ENCODE assay signal across 14 cellular contexts in the genomic region with DNA sequence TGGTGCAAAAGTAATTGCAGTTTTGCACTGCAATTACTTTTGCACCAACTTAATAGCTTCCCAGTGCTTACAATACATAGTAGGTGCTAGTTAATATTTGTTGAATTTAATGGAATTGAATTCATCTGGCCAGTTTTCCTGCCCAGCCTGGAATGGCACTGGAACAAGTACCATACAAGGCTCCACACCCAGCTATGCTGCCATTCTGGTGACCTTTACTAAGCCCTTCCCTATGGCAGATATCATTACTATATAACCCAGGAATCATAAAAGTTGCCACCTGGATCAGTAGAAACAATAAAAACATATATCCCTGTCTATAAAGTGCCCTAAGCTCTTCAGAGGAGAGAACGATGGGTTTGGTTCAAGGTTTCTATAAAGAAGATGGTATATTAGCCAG. TPM values are rescaled to one million over a fixed set of nuclear protein-coding genes. Genes with fewer than 3 reads are reported as not detected.
DNase-seq lines count a peak whose midpoint lies in the region; ATAC-seq and TF ChIP-seq lines count a peak whose summit lies in the region.
"Had no signal": no experiment of that assay in that cellular context is flagged by ENCODE, and none has a peak within 500 bp of the region (broad histone marks: within the 10 kb centered on the region; RNA-seq: fewer than 3 reads in every experiment).

No MANE protein-coding gene starts in this region.

- TF ChIP-seq POLR2A in vagina (IDR thresholded peaks at IDR 0.05), result no peak

- H4K20me1 ChIP-seq in smooth muscle cell (ENCODE audit: low read depth), result no peaks in the 10 kb centered on the region
- H4K20me1 ChIP-seq: BLaER1 treated with 17β-estradiol and CSF1 and Interleukin-3, amounts not matched to agents 10 nM and 100 nM had no signal

- H3K9me3 ChIP-seq in RWPE2 (ENCODE audit: severe bottlenecking) (no peaks in the 10 kb centered on the region), muscle layer of duodenum (ENCODE audit: control insufficient read depth in 1 of 2, low read length in 2 of 2) (no peaks in the 10 kb centered on the region), vagina (no peaks in the 10 kb centered on the region), smooth muscle cell (replicated peaks; ENCODE audit: low read depth) (no peaks in the 10 kb centered on the region)
- H3K9me3 ChIP-seq: BLaER1 treated with 17β-estradiol and CSF1 and Interleukin-3, amounts not matched to agents 10 nM and 100 nM; HAP-1 had no signal

- H2AFZ ChIP-seq in smooth muscle cell (ENCODE audit: low read depth), result no peak overlapping the region
- H2AFZ ChIP-seq: GM23248 had no signal

- no peak for DNase-seq in RWPE2 (ENCODE audit: low spot score)
- peak in 1 of 2 donors; percentile 48 for DNase-seq in left colon
- no peak for DNase-seq in DMS79 treated with DMSO at 0.1 percent for 48 hours (lab: John Stamatoyannopoulos, UW)
- no peak for DNase-seq in vagina (ENCODE audit: extremely low spot score in 2 of 2)
- no peak for DNase-seq in EL
- no peak for DNase-seq in smooth muscle cell (lab: John Stamatoyannopoulos, UW; ENCODE audit: unreplicated experiment)
- DNase-seq: Calu3; CD8-positive, alpha-beta T cell; DND-41; GM23248 had no signal

- H3K27ac ChIP-seq in RWPE2 (ENCODE audit: poor library complexity, severe bottlenecking) (no peak overlapping the region), muscle layer of duodenum (ENCODE audit: low read length) (peak overlapping the region; percentile 47), vagina (no peak overlapping the region), smooth muscle cell (ENCODE audit: low read depth) (no peak overlapping the region)
- H3K27ac ChIP-seq: BLaER1 treated with 17β-estradiol and CSF1 and Interleukin-3, amounts not matched to agents 10 nM and 100 nM; GM23248 had no signal

- H3K4me1 ChIP-seq in RWPE2 (ENCODE audit: insufficient read depth, poor library complexity, severe bottlenecking), result no peaks in the 10 kb centered on the region
- H3K4me1 ChIP-seq in muscle layer of duodenum (ENCODE audit: control insufficient read depth in 1 of 2, insufficient read depth in 2 of 2, low read length in 2 of 2), result no peaks in the 10 kb centered on the region
- H3K4me1 ChIP-seq in vagina, result no peaks in the 10 kb centered on the region
- H3K4me1 ChIP-seq in smooth muscle cell (ENCODE audit: low read depth), result no peaks in the 10 kb centered on the region
- H3K4me1 ChIP-seq: BLaER1 treated with 17β-estradiol and CSF1 and Interleukin-3, amounts not matched to agents 10 nM and 100 nM; HAP-1 had no signal

- ATAC-seq in RWPE2 (ENCODE audit: low read depth), result 0 out of 3 replicates have a peak, but pooled peaks have one; percentile 14
- peak; percentile 80 for ATAC-seq in left colon
- ATAC-seq: CD8-positive, alpha-beta T cell; HepG2 had no signal

- H3K4me3 ChIP-seq in RWPE2 (ENCODE audit: severe bottlenecking), result no peak overlapping the region
- H3K4me3 ChIP-seq in muscle layer of duodenum (ENCODE audit: low read depth in 1 of 2, low read length in 2 of 2), result no peak overlapping the region
- H3K4me3 ChIP-seq in vagina, result no peak overlapping the region
- H3K4me3 ChIP-seq in smooth muscle cell, result no peak overlapping the region
- H3K4me3 ChIP-seq: BLaER1 treated with 17β-estradiol and CSF1 and Interleukin-3, amounts not matched to agents 10 nM and 100 nM; GM23248; HAP-1 had no signal

- H3K27me3 ChIP-seq in RWPE2 (ENCODE audit: insufficient read depth, poor library complexity, severe bottlenecking) (no peaks in the 10 kb centered on the region), muscle layer of duodenum (ENCODE audit: low read depth, low read length) (no peaks in the 10 kb centered on the region), vagina (no peaks in the 10 kb centered on the region), smooth muscle cell (ENCODE audit: low read depth) (peaks cover 8% of the 10 kb centered on the region)
- H3K27me3 ChIP-seq: BLaER1 treated with 17β-estradiol and CSF1 and Interleukin-3, amounts not matched to agents 10 nM and 100 nM had no signal

- H3K9ac ChIP-seq in smooth muscle cell (ENCODE audit: low read depth), result no peak overlapping the region
- H3K9ac ChIP-seq: BLaER1 treated with 17β-estradiol and CSF1 and Interleukin-3, amounts not matched to agents 10 nM and 100 nM; GM23248 had no signal

- 94% methylated on average over 1 of the region's 1 CpG for WGBS in smooth muscle cell (ENCODE audit: low lambda C conversion rate)

- no peaks in the 10 kb centered on the region for H3F3A ChIP-seq in smooth muscle cell (ENCODE audit: low read depth)

- intact Hi-C loops in left colon (cut with DNase I, micrococcal nuclease) (no loop called here), vagina (cut with DNase I) (loop anchor here (10.0 kb wide), 1 partner anchor 1377 kb away; no protein-coding TSS in a partner anchor)

- H3K36me3 ChIP-seq in RWPE2 (ENCODE audit: low read depth) (no peaks in the 10 kb centered on the region), muscle layer of duodenum (ENCODE audit: control insufficient read depth in 1 of 2, insufficient read depth in 2 of 2, low read length in 2 of 2) (no peaks in the 10 kb centered on the region), vagina (no peaks in the 10 kb centered on the region), smooth muscle cell (ENCODE audit: low read depth) (no peaks in the 10 kb centered on the region)
- H3K36me3 ChIP-seq: BLaER1 treated with 17β-estradiol and CSF1 and Interleukin-3, amounts not matched to agents 10 nM and 100 nM; HAP-1 had no signal

- H3K79me2 ChIP-seq in smooth muscle cell (ENCODE audit: low read depth), result no peaks in the 10 kb centered on the region

- TF ChIP-seq CTCF in RWPE2 (IDR thresholded peaks at IDR 0.05; ENCODE audit: poor library complexity, severe bottlenecking) (no peak), vagina (IDR thresholded peaks at IDR 0.05) (no peak), smooth muscle cell (IDR thresholded peaks at IDR 0.05; ENCODE audit: borderline replicate concordance, insufficient read depth, poor library complexity, severe bottlenecking) (no peak)

- H3K4me2 ChIP-seq in smooth muscle cell, result no peak overlapping the region
- H3K4me2 ChIP-seq: BLaER1 treated with 17β-estradiol and CSF1 and Interleukin-3, amounts not matched to agents 10 nM and 100 nM had no signal

RNA-seq across cellular contexts. Expression of a gene that starts 22.4 kb away (rescaled TPM):
- total RNA-seq in left colon (10 to 100 TPM; 31.3 to 39.8 TPM), vagina (2.2 TPM), smooth muscle cell (0.40 and 2.1 TPM in 2 replicates)
- polyA plus RNA-seq in smooth muscle cell, result 0.86 and 2.2 TPM in 2 replicates
- total RNA-seq: CD8-positive, alpha-beta T cell; GM23248 had no signal
- polyA plus RNA-seq: GM23248 had no signal

Comparison
In these comparisons a context has a peak if more than half of its experiments do, and no peak if none do; other contexts are left out.
1. RNA of a gene that starts 22.4 kb away (total RNA-seq): 31.3 to 39.8 TPM in left colon; 2.2 TPM in vagina (single experiment) and 0.40 to 2.1 TPM in smooth muscle cell; every median in the first group is over 10 times any median in the second.